In genomic region chr3:123447416-123447748, GRCh38 we compare ENCODE assay signal across 12 cellular contexts. TPM values are rescaled to one million over a fixed set of nuclear protein-coding genes. Genes with fewer than 3 reads are reported as not detected.
DNase-seq lines count a peak whose midpoint lies in the region; ATAC-seq and TF ChIP-seq lines count a peak whose summit lies in the region.
"Had no signal": no experiment of that assay in that cellular context is flagged by ENCODE, and none has a peak within 500 bp of the region (broad histone marks: within the 10 kb centered on the region; RNA-seq: fewer than 3 reads in every experiment).

No MANE protein-coding gene starts in this region.

- H3K4me2 ChIP-seq in GM23338 (peak overlapping the region; percentile 55; the same call in 1 of the 2 replicates), PC-3 (ENCODE audit: low read length) (no peak overlapping the region)
- H3K4me2 ChIP-seq: smooth muscle cell had no signal

- H3K9me2 ChIP-seq in GM23338 (ENCODE audit: insufficient read depth) (no peaks in the 10 kb centered on the region), PC-3 (replicated peaks; ENCODE audit: low read length) (no peaks in the 10 kb centered on the region)

- H3K79me2 ChIP-seq in GM23338 (replicated peaks; ENCODE audit: insufficient read depth) (no peaks in the 10 kb centered on the region), PC-3 (ENCODE audit: low read length) (no peaks in the 10 kb centered on the region)

- intact Hi-C loops in stomach (cut with DNase I; ENCODE audit: low total_unique reads) (no loop called here), PC-3 (cut with micrococcal nuclease) (no loop called here)

- WGBS in stomach, 5 donors = 67 to 98% (median 87%) methylated on average over 9 to 27 of the region's 27 CpGs

- H3K36me3 ChIP-seq in GM23338 (ENCODE audit: insufficient read depth) (no peaks in the 10 kb centered on the region), mucosa of rectum (ENCODE audit: control insufficient read depth in 2 of 2, insufficient read depth in 2 of 2, low read length in 2 of 2) (no peaks in the 10 kb centered on the region), stomach (no peaks in the 10 kb centered on the region), PC-3 (ENCODE audit: low read depth, low read length) (no peaks in the 10 kb centered on the region)

- H3K27ac ChIP-seq in GM23338 (ENCODE audit: low read depth) = no peak overlapping the region
- H3K27ac ChIP-seq in mucosa of rectum (ENCODE audit: low read depth in 2 of 2, low read length in 2 of 2) = peak overlapping the region; percentile 9 to 52
- H3K27ac ChIP-seq in stomach = peak overlapping the region in 4 of 5 donors; percentile 36 to 89 (median 80)
- H3K27ac ChIP-seq in PC-3 (ENCODE audit: low read length) = no peak overlapping the region
- H3K27ac ChIP-seq: epithelial cell of prostate had no signal

- H3F3A ChIP-seq in GM23338 (replicated peaks; ENCODE audit: low read depth) (no peaks in the 10 kb centered on the region; the same call in 1 of the 2 replicates), PC-3 (ENCODE audit: low read length, unreplicated experiment) (no peaks in the 10 kb centered on the region)

- no peak for ATAC-seq in GM23338
- no peak for ATAC-seq in PC-3

- TF ChIP-seq CTCF in GM23338 (conservative IDR thresholded peaks at IDR 0.05; ENCODE audit: low read depth in 2 of 2) (no peak), chondrocyte (IDR thresholded peaks at IDR 0.05) (no peak), stomach (IDR thresholded peaks at IDR 0.05) (no peak), GM13977 (IDR thresholded peaks at IDR 0.05; ENCODE audit: extremely low read depth, insufficient read depth, missing control alignments) (no peak), PC-3 (conservative IDR thresholded peaks at IDR 0.05; ENCODE audit: low read depth, low read length) (no peak)

- H3K27me3 ChIP-seq in GM23338 (ENCODE audit: insufficient read depth) (peaks cover 46% of the 10 kb centered on the region), mucosa of rectum (ENCODE audit: control insufficient read depth in 2 of 2, insufficient read depth in 2 of 2, low read length in 2 of 2) (peaks cover 17 to 18% of the 10 kb centered on the region in 2 donors), stomach (peaks cover 0 to 74% (median 44%) of the 10 kb centered on the region in 3 donors), PC-3 (ENCODE audit: low read length) (peaks cover 72% of the 10 kb centered on the region)

- no TSS peak for BruUV-seq in PC-3 (replicated peaks; lab: Mats Ljungman, UMichigan)

- H4K20me1 ChIP-seq in GM23338 (replicated peaks; ENCODE audit: insufficient read depth) (0 out of 2 replicates have a peak, but pooled peaks cover 10% of the 10 kb centered on the region), PC-3 (ENCODE audit: low read length) (no peaks in the 10 kb centered on the region)

- H3K36me3 Mint-ChIP-seq in GM23338 (ENCODE audit: low read depth) = peaks cover 3% of the 10 kb centered on the region; the same call in 1 of the 3 replicates
- H3K36me3 Mint-ChIP-seq in chondrocyte (ENCODE audit: low read depth) = no peaks in the 10 kb centered on the region

- no peak for TF ChIP-seq POLR2A in stomach (IDR thresholded peaks at IDR 0.05)

- H3K4me3 ChIP-seq in GM23338 = peak overlapping the region; percentile 43; the same call in 1 of the 2 replicates
- peak overlapping the region; percentile 37 to 61 for H3K4me3 ChIP-seq in mucosa of rectum (ENCODE audit: low read length in 2 of 2)
- peak overlapping the region; percentile 44 to 78 (median 64) for H3K4me3 ChIP-seq in stomach
- no peak overlapping the region for H3K4me3 ChIP-seq in PC-3 (ENCODE audit: low read length)
- H3K4me3 ChIP-seq: mucosa of descending colon, smooth muscle cell had no signal

- CTCF ChIA-PET in PC-3 (lab: Charles Lee) = no interaction called here

- H3K4me1 Mint-ChIP-seq in GM23338 (peaks cover 28% of the 10 kb centered on the region), chondrocyte (ENCODE audit: low read depth) (peaks cover 28% of the 10 kb centered on the region)

- no peak for TF ChIP-seq EP300 in stomach (IDR thresholded peaks at IDR 0.05)

- H3K9me3 ChIP-seq in mucosa of rectum (ENCODE audit: control insufficient read depth in 2 of 2, low read length in 2 of 2) = no peaks in the 10 kb centered on the region
- H3K9me3 ChIP-seq in stomach = no peaks in the 10 kb centered on the region
- H3K9me3 ChIP-seq in PC-3 (ENCODE audit: low read length) = no peaks in the 10 kb centered on the region
- H3K9me3 ChIP-seq: mucosa of descending colon had no signal

- no peaks in the 10 kb centered on the region; the same call in 1 of the 3 replicates for H3K9me3 Mint-ChIP-seq in GM23338
- H3K9me3 Mint-ChIP-seq in chondrocyte (ENCODE audit: low read depth) = no peaks in the 10 kb centered on the region

- DNase-seq in GM23338 (ENCODE audit: low spot score) (no peak), chondrocyte (ENCODE audit: low spot score) (no peak), stomach (no peak), RPMI8226 (no peak), GM13977 (ENCODE audit: low spot score) (no peak), PC-3 (no peak)
- DNase-seq in stimulated activated CD4-positive, alpha-beta T cell treated with anti-CD3 and anti-CD28 coated beads, Interleukin-4, amount 100 ng/mL, for 4 hours = no peak
- DNase-seq: NCI-H1092 treated with DMSO at 0.1 percent for 48 hours had no signal

- no peak overlapping the region for H3K4me3 Mint-ChIP-seq in GM23338
- H3K4me3 Mint-ChIP-seq in chondrocyte (ENCODE audit: unreplicated experiment) = peak overlapping the region; percentile 31

- H3K27me3 Mint-ChIP-seq in GM23338 (ENCODE audit: insufficient read depth, low read depth, poor library complexity) (peaks cover 37% of the 10 kb centered on the region), chondrocyte (ENCODE audit: low read depth) (peaks cover 28% of the 10 kb centered on the region)

- POLR2A ChIA-PET in PC-3 (lab: Charles Lee; ENCODE audit: unreplicated experiment) = no interaction called here

- H3K27ac Mint-ChIP-seq in GM23338 (no peak overlapping the region), chondrocyte (ENCODE audit: unreplicated experiment) (no peak overlapping the region)

- in situ Hi-C loops in GM13977 (cut with MboI; ENCODE audit: low pct_unique_long_range_greater_than_20kb, low sequenced_read_pairs, unreplicated experiment) = no loop called here

- peaks cover 14% of the 10 kb centered on the region; the same call in 1 of the 2 replicates for H3K4me1 ChIP-seq in GM23338 (ENCODE audit: insufficient read depth)
- H3K4me1 ChIP-seq in mucosa of rectum (ENCODE audit: control insufficient read depth in 2 of 2, insufficient read depth in 2 of 2, low read length in 2 of 2) = peaks cover 6 to 7% of the 10 kb centered on the region in 2 donors
- peaks cover 20 to 45% (median 30%) of the 10 kb centered on the region in 4 donors for H3K4me1 ChIP-seq in stomach
- H3K4me1 ChIP-seq in PC-3 (ENCODE audit: insufficient read depth, low read length) = no peaks in the 10 kb centered on the region

- peak overlapping the region in 1 of 2 donors; percentile 48 for H3K9ac ChIP-seq in mucosa of rectum (ENCODE audit: low read depth in 1 of 2, low read length in 2 of 2)
- no peak overlapping the region for H3K9ac ChIP-seq in PC-3 (ENCODE audit: low read length)

- H2AFZ ChIP-seq in GM23338 (peak overlapping the region; percentile 86; the same call in 1 of the 2 replicates), PC-3 (ENCODE audit: low read length) (no peak overlapping the region)

TF ChIP-seq in GM23338, 12 proteins besides CTCF, POLR2A, EP300 and RAD21 (continues in another document):
- TF ChIP-seq JUNB (IDR thresholded peaks at IDR 0.05; ENCODE audit: unreplicated experiment) = no peak
- no peak for TF ChIP-seq CREB1 (CRISPR knock-in tag; IDR thresholded peaks at IDR 0.05; ENCODE audit: low read depth)
- no peak for TF ChIP-seq ZNF331 (CRISPR knock-in tag; IDR thresholded peaks at IDR 0.05; ENCODE audit: low read depth)
- no peak for TF ChIP-seq NANOG (IDR thresholded peaks at IDR 0.05; ENCODE audit: borderline replicate concordance)
- TF ChIP-seq ETS1 (IDR thresholded peaks at IDR 0.05) = no peak

RNA-seq across cellular contexts. Expression of gene ADCY5, which starts 1.5 kb away (rescaled TPM):
- 10.2 and 10.3 TPM in 2 replicates for total RNA-seq in GM23338 (2014; rRNA removed; shearing (Covaris generic))
- polyA plus RNA-seq in GM23338 (2016; fragmentation: Nextera tagmentation; extraction: Ambion mirVana) = 2.4 and 3.5 TPM in 2 replicates
- total RNA-seq in chondrocyte = 8.0 to 28.6 TPM (median 10.5 TPM) in 3 replicates
- 10 to 100 TPM in 4 of 5 donors, 1 to 10 TPM in 1; 6.1 to 79.9 (median 28.3) TPM for total RNA-seq in stomach
- polyA plus RNA-seq in stomach = 10 to 100 TPM in 1 of 3 donors, 1 to 10 TPM in 2; 1.8 to 13.1 (median 2.7) TPM
- not detected in 2 replicates for total RNA-seq in PC-3 (2014; rRNA removed)

Comparison
In these comparisons a context has a peak if more than half of its experiments do, and no peak if none do; other contexts are left out.
1. H3K27ac ChIP-seq: peak in mucosa of rectum (2 of 2) and stomach (4 of 5); none in GM23338 (single experiment) and PC-3 (single experiment).